In genomic region chr2:27952070-27952469, GRCh38 we compare ENCODE assay signal across 21 cellular contexts.
DNase-seq lines count a peak whose midpoint lies in the region; ATAC-seq, FAIRE-seq and TF ChIP-seq lines count a peak whose summit lies in the region.
"Had no signal": no experiment of that assay in that cellular context is flagged by ENCODE, and none has a peak within 500 bp of the region (broad histone marks: within the 10 kb centered on the region; RNA-seq: fewer than 3 reads in every experiment).

No MANE protein-coding gene starts in this region.

- CTCF ChIA-PET in HEK293 (lab: Yijun Ruan, JAX), result interaction anchor here (0.8 to 1.1 kb wide), 2 partner anchors 8 to 439 kb away, joined by 3 to 5 read pairs; no protein-coding TSS in a partner anchor

- H3K4me2 ChIP-seq in BLaER1 treated with 17β-estradiol and CSF1 and Interleukin-3, amounts not matched to agents 10 nM and 100 nM, result peak overlapping the region in 3 of 11 experiments; percentile 80 to 81 (median 80); a peak in 3 of 22 replicates
- H3K4me2 ChIP-seq: KMS-11 had no signal

- H3K27me3 ChIP-seq in BLaER1 treated with 17β-estradiol and CSF1 and Interleukin-3, amounts not matched to agents 10 nM and 100 nM, result no peaks in the 10 kb centered on the region
- H3K27me3 ChIP-seq in RWPE2 (ENCODE audit: insufficient read depth, poor library complexity, severe bottlenecking), result no peaks in the 10 kb centered on the region

- ATAC-seq in RWPE2 (ENCODE audit: low read depth) (no peak), left lobe of liver (no peak)
- no peak for ATAC-seq in stimulated activated naive CD8-positive, alpha-beta T cell treated with anti-CD3 and anti-CD28 coated beads, Interleukin-15, Interleukin-2, amounts not matched to agents 100 U/mL and 50 U/mL, for 24 hours
- ATAC-seq: GM12878 had no signal

- no peaks in the 10 kb centered on the region for H4K20me1 ChIP-seq in BLaER1 treated with 17β-estradiol and CSF1 and Interleukin-3, amounts not matched to agents 10 nM and 100 nM

- peaks cover 0 to 20% (median 8%) of the 10 kb centered on the region in 11 experiments; a peak in 8 of 22 replicates for H3K36me3 ChIP-seq in BLaER1 treated with 17β-estradiol and CSF1 and Interleukin-3, amounts not matched to agents 10 nM and 100 nM
- no peaks in the 10 kb centered on the region for H3K36me3 ChIP-seq in HEK293 (ENCODE audit: control insufficient read depth in 2 of 2, insufficient read depth in 1 of 2, low read length in 2 of 2)
- 0 out of 2 replicates have a peak, but pooled peaks cover 2% of the 10 kb centered on the region for H3K36me3 ChIP-seq in RWPE2 (ENCODE audit: low read depth)

- POLR2A ChIA-PET in HEK293 (lab: Yijun Ruan, JAX), result no interaction called here

- H3K4me1 ChIP-seq in BLaER1 treated with 17β-estradiol and CSF1 and Interleukin-3, amounts not matched to agents 10 nM and 100 nM, result peaks cover 43 to 86% (median 64%) of the 10 kb centered on the region in 10 experiments
- no peaks in the 10 kb centered on the region; the same call in 1 of the 2 replicates for H3K4me1 ChIP-seq in HEK293 (ENCODE audit: control insufficient read depth, insufficient read depth, low read length)
- H3K4me1 ChIP-seq in RWPE2 (ENCODE audit: insufficient read depth, poor library complexity, severe bottlenecking), result peaks cover 39% of the 10 kb centered on the region

- no peak for TF ChIP-seq CTCF in HEK293 (tag by site-specific recombination; IDR thresholded peaks at IDR 0.05)
- no peak for TF ChIP-seq CTCF in RWPE2 (IDR thresholded peaks at IDR 0.05; ENCODE audit: poor library complexity, severe bottlenecking)
- TF ChIP-seq CTCF in foreskin fibroblast (IDR thresholded peaks at IDR 0.05; ENCODE audit: low read depth, low read length), result no peak

- H3K4me3 ChIP-seq in BLaER1 treated with 17β-estradiol and CSF1 and Interleukin-3, amounts not matched to agents 10 nM and 100 nM, result peak overlapping the region in 1 of 10 experiments; percentile 25; a peak in 2 of 20 replicates
- H3K4me3 ChIP-seq in HEK293 (ENCODE audit: low read depth, low read length) (no peak overlapping the region), RWPE2 (ENCODE audit: severe bottlenecking) (no peak overlapping the region), foreskin fibroblast (ENCODE audit: low read depth in 1 of 2, low read length in 2 of 2) (no peak overlapping the region)
- H3K4me3 ChIP-seq: GM12878, GM23248 had no signal

- H3K27ac ChIP-seq in BLaER1 treated with 17β-estradiol and CSF1 and Interleukin-3, amounts not matched to agents 10 nM and 100 nM, result peak overlapping the region in 10 of 11 experiments; percentile 91 to 98 (median 93); a peak in 16 of 22 replicates
- H3K27ac ChIP-seq in HEK293 (ENCODE audit: extremely low read depth, low read depth, low read length), result no peak overlapping the region
- peak overlapping the region; percentile 99 for H3K27ac ChIP-seq in RWPE2 (ENCODE audit: poor library complexity, severe bottlenecking)
- H3K27ac ChIP-seq: GM23248, KMS-11 had no signal

- H3K9me3 ChIP-seq in BLaER1 treated with 17β-estradiol and CSF1 and Interleukin-3, amounts not matched to agents 10 nM and 100 nM (replicated peaks in 1 of 11), result peaks cover 11 to 36% (median 29%) of the 10 kb centered on the region in 11 experiments; a peak in 21 of 22 replicates
- H3K9me3 ChIP-seq in HEK293 (ENCODE audit: control insufficient read depth, insufficient read depth, low read depth, low read length) (no peaks in the 10 kb centered on the region), RWPE2 (ENCODE audit: severe bottlenecking) (peaks cover 5% of the 10 kb centered on the region)

- FAIRE-seq in A204.1 (lab: Jason Lieb, UNC), result peak; percentile 6
- FAIRE-seq: GM12878, HepG2 had no signal

- H3K9ac ChIP-seq in BLaER1 treated with 17β-estradiol and CSF1 and Interleukin-3, amounts not matched to agents 10 nM and 100 nM, result no peak overlapping the region
- H3K9ac ChIP-seq: GM23248, KMS-11 had no signal

- DNase-seq in RWPE2 (ENCODE audit: low spot score) (no peak), foreskin fibroblast (no peak), left lobe of liver (ENCODE audit: low spot score) (no peak), HuH-7.5 (ENCODE audit: low spot score) (no peak)
- no peak for DNase-seq in stimulated activated naive CD8-positive, alpha-beta T cell treated with anti-CD3 and anti-CD28 coated beads, Interleukin-15, Interleukin-2, amounts not matched to agents 100 U/mL and 50 U/mL, for 24 hours
- DNase-seq: AML-193; CD8-positive, alpha-beta memory T cell; COR-L47; DMS 273 treated with DMSO at 0.1 percent for 48 hours; DMS53; DND-41; EL; GM23248; HCEC 1CT; HFFc6 had no signal

TF ChIP-seq in HEK293, 187 proteins besides CTCF, POLR2A, EP300 and RAD21:
- TF ChIP-seq ZNF580 (tag by site-specific recombination; IDR thresholded peaks at IDR 0.05) (no peak), SETDB1 (IDR thresholded peaks at IDR 0.05; ENCODE audit: insufficient read length, low read length) (peak; percentile 44)
